ENCODE assay signal across 11 cellular contexts in genomic region chr4:120703908-120704307, GRCh38.
"Had no signal": no experiment of that assay in that cellular context is flagged by ENCODE, and none has a peak within 500 bp of the region (broad histone marks: within the 10 kb centered on the region; RNA-seq: fewer than 3 reads in every experiment).

No MANE protein-coding gene starts in this region.

- ATAC-seq: activated CD8-positive, alpha-beta T cell treated with anti-CD3 and anti-CD28 coated beads for 36 hours; gastroesophageal sphincter; naive thymus-derived CD4-positive, alpha-beta T cell had no signal

- DNase-seq: activated CD4-positive, alpha-beta T cell treated with anti-CD3 and anti-CD28 coated beads, Interleukin-2, amount 10 ng/mL, durations not matched to agents 24 days and 14 days; activated CD8-positive, alpha-beta T cell treated with anti-CD3 and anti-CD28 coated beads for 36 hours; activated naive CD4-positive, alpha-beta T cell treated with Interleukin-2 at 50 U/mL for 16 hours; activated T-cell treated with anti-CD3 and anti-CD28 coated beads, Interleukin-2, amount 50 U/mL, for 1 hour; heart right ventricle; mesendoderm; naive thymus-derived CD4-positive, alpha-beta T cell; stimulated activated CD4-positive, alpha-beta T cell treated with anti-CD3 and anti-CD28 coated beads, Interleukin-2, amount 100 ng/mL, for 24 hours; stimulated activated naive CD4-positive, alpha-beta T cell treated with Interleukin-2 at 50 U/mL for 16 hours; tibial artery had no signal
